Comparison of ENCODE assay signal across 1 cellular context in the genomic region with DNA sequence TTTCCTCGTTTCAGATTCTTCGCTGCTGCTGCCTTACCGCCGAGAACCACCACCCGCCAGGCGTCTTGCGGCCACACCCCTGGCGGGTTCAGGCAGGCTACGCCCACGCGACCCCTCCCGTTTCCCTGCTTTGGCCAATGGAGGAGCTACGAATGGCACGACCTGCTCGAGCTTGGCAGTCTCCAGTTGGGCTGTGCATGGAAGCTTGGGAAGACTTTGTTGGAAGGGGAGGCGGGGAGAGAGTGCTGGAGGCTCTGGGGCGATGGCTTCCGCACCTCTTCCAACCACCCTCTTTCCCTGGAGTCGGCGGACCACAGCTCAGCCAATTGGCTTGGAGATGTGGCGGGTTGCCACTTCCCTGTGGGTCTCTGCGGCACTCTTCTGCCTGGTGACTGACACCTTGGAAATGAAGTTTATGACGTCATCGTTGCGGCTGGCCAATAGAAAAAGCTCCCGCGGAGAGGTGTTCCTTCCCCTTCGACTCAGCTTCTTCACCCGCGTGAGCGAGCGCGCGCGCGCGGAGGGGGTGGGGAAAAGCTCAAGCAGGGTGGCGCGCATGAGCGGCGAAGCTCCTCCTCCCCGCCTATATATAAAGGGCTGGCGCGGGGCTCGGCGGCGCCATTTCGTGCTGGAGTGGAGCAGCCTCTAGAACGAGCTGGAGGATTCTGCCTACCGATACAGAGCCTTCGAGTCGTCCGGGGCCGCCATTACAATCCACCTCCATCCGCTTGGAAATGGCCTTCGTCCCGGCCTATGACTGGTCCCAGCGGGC.
TF ChIP-seq lines count a peak whose summit lies in the region.

No MANE protein-coding gene starts in this region.

TF ChIP-seq in HepG2, 621 proteins besides CTCF, POLR2A, EP300 and RAD21 (continued from another document and continues in another):
- TF ChIP-seq, protein P1, sequence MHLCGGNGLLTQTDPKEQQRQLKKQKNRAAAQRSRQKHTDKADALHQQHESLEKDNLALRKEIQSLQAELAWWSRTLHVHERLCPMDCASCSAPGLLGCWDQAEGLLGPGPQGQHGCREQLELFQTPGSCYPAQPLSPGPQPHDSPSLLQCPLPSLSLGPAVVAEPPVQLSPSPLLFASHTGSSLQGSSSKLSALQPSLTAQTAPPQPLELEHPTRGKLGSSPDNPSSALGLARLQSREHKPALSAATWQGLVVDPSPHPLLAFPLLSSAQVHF (CRISPR knock-in tag; IDR thresholded peaks at IDR 0.05): no peak
- peak; percentile 10; the same call in 1 of the 2 replicates for TF ChIP-seq PITX1 (CRISPR knock-in tag; IDR thresholded peaks at IDR 0.05)
- TF ChIP-seq NFYC (CRISPR knock-in tag; IDR thresholded peaks at IDR 0.05): peak; percentile 89
- peak; percentile 89 for TF ChIP-seq ZFP37 (CRISPR knock-in tag; IDR thresholded peaks at IDR 0.05; ENCODE audit: borderline replicate concordance)
- TF ChIP-seq NR3C1 (CRISPR knock-in tag; IDR thresholded peaks at IDR 0.05): no peak
- TF ChIP-seq ZZZ3 (CRISPR knock-in tag; IDR thresholded peaks at IDR 0.05; ENCODE audit: borderline replicate concordance): peak; percentile 73; the same call in 1 of the 2 replicates
- TF ChIP-seq DNMT1 (CRISPR knock-in tag; IDR thresholded peaks at IDR 0.05): no peak
- TF ChIP-seq ZNF670 (CRISPR knock-in tag; IDR thresholded peaks at IDR 0.05; ENCODE audit: borderline replicate concordance): 0 out of 2 replicates have a peak, but pooled peaks have one; percentile 61
- peak; percentile 89 for TF ChIP-seq RBM22 (optimal IDR thresholded peaks at IDR 0.05; ENCODE audit: low read length)
- TF ChIP-seq, protein P2, sequence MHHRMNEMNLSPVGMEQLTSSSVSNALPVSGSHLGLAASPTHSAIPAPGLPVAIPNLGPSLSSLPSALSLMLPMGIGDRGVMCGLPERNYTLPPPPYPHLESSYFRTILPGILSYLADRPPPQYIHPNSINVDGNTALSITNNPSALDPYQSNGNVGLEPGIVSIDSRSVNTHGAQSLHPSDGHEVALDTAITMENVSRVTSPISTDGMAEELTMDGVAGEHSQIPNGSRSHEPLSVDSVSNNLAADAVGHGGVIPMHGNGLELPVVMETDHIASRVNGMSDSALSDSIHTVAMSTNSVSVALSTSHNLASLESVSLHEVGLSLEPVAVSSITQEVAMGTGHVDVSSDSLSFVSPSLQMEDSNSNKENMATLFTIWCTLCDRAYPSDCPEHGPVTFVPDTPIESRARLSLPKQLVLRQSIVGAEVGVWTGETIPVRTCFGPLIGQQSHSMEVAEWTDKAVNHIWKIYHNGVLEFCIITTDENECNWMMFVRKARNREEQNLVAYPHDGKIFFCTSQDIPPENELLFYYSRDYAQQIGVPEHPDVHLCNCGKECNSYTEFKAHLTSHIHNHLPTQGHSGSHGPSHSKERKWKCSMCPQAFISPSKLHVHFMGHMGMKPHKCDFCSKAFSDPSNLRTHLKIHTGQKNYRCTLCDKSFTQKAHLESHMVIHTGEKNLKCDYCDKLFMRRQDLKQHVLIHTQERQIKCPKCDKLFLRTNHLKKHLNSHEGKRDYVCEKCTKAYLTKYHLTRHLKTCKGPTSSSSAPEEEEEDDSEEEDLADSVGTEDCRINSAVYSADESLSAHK (CRISPR knock-in tag; IDR thresholded peaks at IDR 0.05; ENCODE audit: borderline replicate concordance): peak; percentile 82; the same call in 1 of the 2 replicates
- peak; percentile 10; the same call in 1 of the 2 replicates for TF ChIP-seq ZNF550 (CRISPR knock-in tag; IDR thresholded peaks at IDR 0.05; ENCODE audit: borderline replicate concordance)
- no peak for TF ChIP-seq ATRX (CRISPR knock-in tag; IDR thresholded peaks at IDR 0.05; ENCODE audit: borderline replicate concordance)
- peak; percentile 97 for TF ChIP-seq HOXA5 (CRISPR knock-in tag; IDR thresholded peaks at IDR 0.05)
- no peak for TF ChIP-seq ZNF276 (CRISPR knock-in tag; IDR thresholded peaks at IDR 0.05; ENCODE audit: low read depth)
- TF ChIP-seq SRSF1 (optimal IDR thresholded peaks at IDR 0.05; ENCODE audit: low read depth, low read length): peak; percentile 97
- peak; percentile 75 for TF ChIP-seq ZNF740 (CRISPR knock-in tag; IDR thresholded peaks at IDR 0.05)
- TF ChIP-seq HNRNPL (IDR thresholded peaks at IDR 0.05; ENCODE audit: low read depth, low read length): peak; percentile 82
- TF ChIP-seq, protein P3, sequence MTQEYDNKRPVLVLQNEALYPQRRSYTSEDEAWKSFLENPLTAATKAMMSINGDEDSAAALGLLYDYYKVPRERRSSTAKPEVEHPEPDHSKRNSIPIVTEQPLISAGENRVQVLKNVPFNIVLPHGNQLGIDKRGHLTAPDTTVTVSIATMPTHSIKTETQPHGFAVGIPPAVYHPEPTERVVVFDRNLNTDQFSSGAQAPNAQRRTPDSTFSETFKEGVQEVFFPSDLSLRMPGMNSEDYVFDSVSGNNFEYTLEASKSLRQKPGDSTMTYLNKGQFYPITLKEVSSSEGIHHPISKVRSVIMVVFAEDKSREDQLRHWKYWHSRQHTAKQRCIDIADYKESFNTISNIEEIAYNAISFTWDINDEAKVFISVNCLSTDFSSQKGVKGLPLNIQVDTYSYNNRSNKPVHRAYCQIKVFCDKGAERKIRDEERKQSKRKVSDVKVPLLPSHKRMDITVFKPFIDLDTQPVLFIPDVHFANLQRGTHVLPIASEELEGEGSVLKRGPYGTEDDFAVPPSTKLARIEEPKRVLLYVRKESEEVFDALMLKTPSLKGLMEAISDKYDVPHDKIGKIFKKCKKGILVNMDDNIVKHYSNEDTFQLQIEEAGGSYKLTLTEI (CRISPR knock-in tag; conservative IDR thresholded peaks at IDR 0.05): no peak
- TF ChIP-seq, protein P4, sequence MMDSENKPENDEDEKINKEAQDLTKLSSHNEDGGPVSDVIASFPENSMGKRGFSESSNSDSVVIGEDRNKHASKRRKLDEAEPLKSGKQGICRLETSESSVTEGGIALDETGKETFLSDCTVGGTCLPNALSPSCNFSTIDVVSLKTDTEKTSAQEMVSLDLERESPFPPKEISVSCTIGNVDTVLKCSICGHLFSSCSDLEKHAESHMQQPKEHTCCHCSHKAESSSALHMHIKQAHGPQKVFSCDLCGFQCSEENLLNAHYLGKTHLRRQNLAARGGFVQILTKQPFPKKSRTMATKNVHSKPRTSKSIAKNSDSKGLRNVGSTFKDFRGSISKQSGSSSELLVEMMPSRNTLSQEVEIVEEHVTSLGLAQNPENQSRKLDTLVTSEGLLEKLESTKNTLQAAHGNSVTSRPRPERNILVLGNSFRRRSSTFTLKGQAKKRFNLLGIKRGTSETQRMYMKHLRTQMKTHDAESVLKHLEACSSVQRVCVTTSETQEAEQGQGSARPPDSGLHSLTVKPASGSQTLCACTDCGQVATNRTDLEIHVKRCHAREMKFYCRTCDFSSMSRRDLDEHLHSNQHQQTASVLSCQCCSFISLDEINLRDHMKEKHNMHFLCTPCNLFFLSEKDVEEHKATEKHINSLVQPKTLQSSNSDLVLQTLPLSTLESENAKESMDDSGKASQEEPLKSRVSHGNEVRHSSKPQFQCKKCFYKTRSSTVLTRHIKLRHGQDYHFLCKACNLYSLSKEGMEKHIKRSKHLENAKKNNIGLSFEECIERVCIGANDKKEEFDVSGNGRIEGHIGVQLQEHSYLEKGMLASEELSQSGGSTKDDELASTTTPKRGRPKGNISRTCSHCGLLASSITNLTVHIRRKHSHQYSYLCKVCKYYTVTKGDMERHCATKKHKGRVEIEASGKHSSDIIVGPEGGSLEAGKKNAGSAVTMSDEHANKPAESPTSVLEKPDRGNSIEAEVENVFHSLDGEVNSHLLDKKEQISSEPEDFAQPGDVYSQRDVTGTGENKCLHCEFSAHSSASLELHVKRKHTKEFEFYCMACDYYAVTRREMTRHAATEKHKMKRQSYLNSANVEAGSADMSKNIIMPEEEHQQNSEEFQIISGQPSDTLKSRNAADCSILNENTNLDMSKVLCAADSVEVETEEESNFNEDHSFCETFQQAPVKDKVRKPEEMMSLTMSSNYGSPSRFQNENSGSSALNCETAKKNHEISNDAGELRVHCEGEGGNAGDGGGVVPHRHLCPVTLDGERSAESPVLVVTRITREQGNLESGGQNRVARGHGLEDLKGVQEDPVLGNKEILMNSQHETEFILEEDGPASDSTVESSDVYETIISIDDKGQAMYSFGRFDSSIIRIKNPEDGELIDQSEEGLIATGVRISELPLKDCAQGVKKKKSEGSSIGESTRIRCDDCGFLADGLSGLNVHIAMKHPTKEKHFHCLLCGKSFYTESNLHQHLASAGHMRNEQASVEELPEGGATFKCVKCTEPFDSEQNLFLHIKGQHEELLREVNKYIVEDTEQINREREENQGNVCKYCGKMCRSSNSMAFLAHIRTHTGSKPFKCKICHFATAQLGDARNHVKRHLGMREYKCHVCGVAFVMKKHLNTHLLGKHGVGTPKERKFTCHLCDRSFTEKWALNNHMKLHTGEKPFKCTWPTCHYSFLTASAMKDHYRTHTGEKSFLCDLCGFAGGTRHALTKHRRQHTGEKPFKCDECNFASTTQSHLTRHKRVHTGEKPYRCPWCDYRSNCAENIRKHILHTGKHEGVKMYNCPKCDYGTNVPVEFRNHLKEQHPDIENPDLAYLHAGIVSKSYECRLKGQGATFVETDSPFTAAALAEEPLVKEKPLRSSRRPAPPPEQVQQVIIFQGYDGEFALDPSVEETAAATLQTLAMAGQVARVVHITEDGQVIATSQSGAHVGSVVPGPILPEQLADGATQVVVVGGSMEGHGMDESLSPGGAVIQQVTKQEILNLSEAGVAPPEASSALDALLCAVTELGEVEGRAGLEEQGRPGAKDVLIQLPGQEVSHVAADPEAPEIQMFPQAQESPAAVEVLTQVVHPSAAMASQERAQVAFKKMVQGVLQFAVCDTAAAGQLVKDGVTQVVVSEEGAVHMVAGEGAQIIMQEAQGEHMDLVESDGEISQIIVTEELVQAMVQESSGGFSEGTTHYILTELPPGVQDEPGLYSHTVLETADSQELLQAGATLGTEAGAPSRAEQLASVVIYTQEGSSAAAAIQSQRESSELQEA (CRISPR knock-in tag; IDR thresholded peaks at IDR 0.05; ENCODE audit: not compliant biosample characterization): no peak
- peak; percentile 73; the same call in 1 of the 2 replicates for TF ChIP-seq ZMAT3 (CRISPR knock-in tag; conservative IDR thresholded peaks at IDR 0.05)
- TF ChIP-seq IRF2 (CRISPR knock-in tag; IDR thresholded peaks at IDR 0.05): peak; percentile 79; the same call in 1 of the 2 replicates
- no peak for TF ChIP-seq CREBL2 (CRISPR knock-in tag; IDR thresholded peaks at IDR 0.05; ENCODE audit: borderline replicate concordance)
- TF ChIP-seq, protein P5, sequence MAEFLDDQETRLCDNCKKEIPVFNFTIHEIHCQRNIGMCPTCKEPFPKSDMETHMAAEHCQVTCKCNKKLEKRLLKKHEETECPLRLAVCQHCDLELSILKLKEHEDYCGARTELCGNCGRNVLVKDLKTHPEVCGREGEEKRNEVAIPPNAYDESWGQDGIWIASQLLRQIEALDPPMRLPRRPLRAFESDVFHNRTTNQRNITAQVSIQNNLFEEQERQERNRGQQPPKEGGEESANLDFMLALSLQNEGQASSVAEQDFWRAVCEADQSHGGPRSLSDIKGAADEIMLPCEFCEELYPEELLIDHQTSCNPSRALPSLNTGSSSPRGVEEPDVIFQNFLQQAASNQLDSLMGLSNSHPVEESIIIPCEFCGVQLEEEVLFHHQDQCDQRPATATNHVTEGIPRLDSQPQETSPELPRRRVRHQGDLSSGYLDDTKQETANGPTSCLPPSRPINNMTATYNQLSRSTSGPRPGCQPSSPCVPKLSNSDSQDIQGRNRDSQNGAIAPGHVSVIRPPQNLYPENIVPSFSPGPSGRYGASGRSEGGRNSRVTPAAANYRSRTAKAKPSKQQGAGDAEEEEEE (CRISPR knock-in tag; IDR thresholded peaks at IDR 0.05; ENCODE audit: borderline replicate concordance): no peak; the same call in 1 of the 2 replicates
- no peak; the same call in 1 of the 2 replicates for TF ChIP-seq ZNF552 (CRISPR knock-in tag; IDR thresholded peaks at IDR 0.05; ENCODE audit: borderline replicate concordance)
- no peak; the same call in 1 of the 2 replicates for TF ChIP-seq ZKSCAN5 (CRISPR knock-in tag; IDR thresholded peaks at IDR 0.05)
- TF ChIP-seq ZNF33B (CRISPR knock-in tag; IDR thresholded peaks at IDR 0.05): peak; percentile 70
- peak; percentile 90; the same call in 1 of the 2 replicates for TF ChIP-seq ZNF180 (CRISPR knock-in tag; IDR thresholded peaks at IDR 0.05; ENCODE audit: borderline replicate concordance, low read depth)
- TF ChIP-seq ZNF761 (CRISPR knock-in tag; conservative IDR thresholded peaks at IDR 0.05): no peak
- TF ChIP-seq KLF15 (CRISPR knock-in tag; IDR thresholded peaks at IDR 0.05; ENCODE audit: borderline replicate concordance): peak; percentile 64; the same call in 1 of the 2 replicates
- TF ChIP-seq ZSCAN29 (CRISPR knock-in tag; conservative IDR thresholded peaks at IDR 0.05): no peak
- TF ChIP-seq, protein P6, sequence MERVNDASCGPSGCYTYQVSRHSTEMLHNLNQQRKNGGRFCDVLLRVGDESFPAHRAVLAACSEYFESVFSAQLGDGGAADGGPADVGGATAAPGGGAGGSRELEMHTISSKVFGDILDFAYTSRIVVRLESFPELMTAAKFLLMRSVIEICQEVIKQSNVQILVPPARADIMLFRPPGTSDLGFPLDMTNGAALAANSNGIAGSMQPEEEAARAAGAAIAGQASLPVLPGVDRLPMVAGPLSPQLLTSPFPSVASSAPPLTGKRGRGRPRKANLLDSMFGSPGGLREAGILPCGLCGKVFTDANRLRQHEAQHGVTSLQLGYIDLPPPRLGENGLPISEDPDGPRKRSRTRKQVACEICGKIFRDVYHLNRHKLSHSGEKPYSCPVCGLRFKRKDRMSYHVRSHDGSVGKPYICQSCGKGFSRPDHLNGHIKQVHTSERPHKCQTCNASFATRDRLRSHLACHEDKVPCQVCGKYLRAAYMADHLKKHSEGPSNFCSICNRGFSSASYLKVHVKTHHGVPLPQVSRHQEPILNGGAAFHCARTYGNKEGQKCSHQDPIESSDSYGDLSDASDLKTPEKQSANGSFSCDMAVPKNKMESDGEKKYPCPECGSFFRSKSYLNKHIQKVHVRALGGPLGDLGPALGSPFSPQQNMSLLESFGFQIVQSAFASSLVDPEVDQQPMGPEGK (CRISPR knock-in tag; IDR thresholded peaks at IDR 0.05): peak; percentile 19
- peak; percentile 74 for TF ChIP-seq ZNF263 (CRISPR knock-in tag; IDR thresholded peaks at IDR 0.05)
- TF ChIP-seq ZNF569 (CRISPR knock-in tag; IDR thresholded peaks at IDR 0.05; ENCODE audit: borderline replicate concordance): no peak
- TF ChIP-seq ZNF225 (CRISPR knock-in tag; IDR thresholded peaks at IDR 0.05): no peak; the same call in 1 of the 2 replicates
- TF ChIP-seq NR1H2 (CRISPR knock-in tag; IDR thresholded peaks at IDR 0.05; ENCODE audit: borderline replicate concordance, low read depth): peak; percentile 89; the same call in 1 of the 2 replicates
